Comparison of ENCODE assay signal across 8 cellular contexts in genomic region chr3:195259564-195260285, GRCh38.
DNase-seq lines count a peak whose midpoint lies in the region; ATAC-seq lines count a peak whose summit lies in the region.

No MANE protein-coding gene starts in this region.

- H3K4me1 ChIP-seq in mucosa of rectum (ENCODE audit: control insufficient read depth in 2 of 2, insufficient read depth in 2 of 2, low read length in 2 of 2) = peaks cover 18 to 23% of the 10 kb centered on the region in 2 donors

- H3K4me3 ChIP-seq in mucosa of rectum (ENCODE audit: low read length in 2 of 2) = peak overlapping the region; percentile 69 to 74

- no peaks in the 10 kb centered on the region for H3K27me3 ChIP-seq in mucosa of rectum (ENCODE audit: control insufficient read depth in 2 of 2, insufficient read depth in 2 of 2, low read length in 2 of 2)

- ATAC-seq in GM21381 (IDR thresholded peaks at IDR 0.05; ENCODE audit: unreplicated experiment) = peak; percentile 77

- H3K27ac ChIP-seq in epithelial cell of prostate = peak overlapping the region; percentile 65
- peak overlapping the region; percentile 76 to 85 for H3K27ac ChIP-seq in mucosa of rectum (ENCODE audit: low read depth in 2 of 2, low read length in 2 of 2)

- H3K36me3 ChIP-seq in mucosa of rectum (ENCODE audit: control insufficient read depth in 2 of 2, insufficient read depth in 2 of 2, low read length in 2 of 2) = no peaks in the 10 kb centered on the region

- DNase-seq in DMS 273 (lab: John Stamatoyannopoulos, UW; ENCODE audit: unreplicated experiment) (peak; percentile 98), HUDEP-2 (lab: John Stamatoyannopoulos, UW; ENCODE audit: unreplicated experiment in 76 of 76) (peak in 63 of 76 experiments; percentile 15 to 90 (median 61)), NOMO-1 treated with dmso at 0.1 percent for 144 hours (lab: John Stamatoyannopoulos, UW; ENCODE audit: unreplicated experiment) (peak; percentile 97), activated T-cell treated with anti-CD3 and anti-CD28 coated beads for 1 hour (ENCODE audit: low read depth) (peak; percentile 76), epithelial cell of prostate (ENCODE audit: low read depth, low spot score) (no peak)
- peak; percentile 73 to 81 for DNase-seq in stimulated activated CD8-positive, alpha-beta memory T cell treated with anti-CD3 and anti-CD28 coated beads, Interleukin-4, amount 100 ng/mL, for 4 hours (ENCODE audit: low read depth in 2 of 2, low spot score in 1 of 2)

- H3K9ac ChIP-seq in mucosa of rectum (ENCODE audit: low read depth in 1 of 2, low read length in 2 of 2) = peak overlapping the region; percentile 52 to 74

- no peaks in the 10 kb centered on the region for H3K9me3 ChIP-seq in mucosa of rectum (ENCODE audit: control insufficient read depth in 2 of 2, low read length in 2 of 2)
